In the genomic region with DNA sequence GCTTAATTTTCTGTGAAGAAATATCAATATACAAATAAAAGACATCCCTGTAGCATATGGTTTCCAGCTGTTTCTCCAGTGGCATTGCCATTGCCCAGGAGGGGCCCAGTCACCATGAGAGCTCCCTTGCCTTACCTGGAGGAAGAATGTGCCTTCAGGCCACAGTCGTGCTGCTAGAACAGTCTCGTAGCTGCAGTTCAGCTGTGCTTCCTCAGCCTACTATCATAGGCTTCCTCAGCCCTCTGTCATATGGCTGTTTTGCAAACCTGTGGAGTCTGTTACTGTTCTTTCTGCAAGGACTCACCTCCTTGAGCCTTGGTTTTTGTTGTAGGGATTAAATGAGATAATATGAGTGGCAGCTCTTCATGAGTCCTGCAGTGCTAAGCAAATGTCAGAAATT, we compare ENCODE assay signal across 19 cellular contexts.
DNase-seq lines count a peak whose midpoint lies in the region; ATAC-seq and TF ChIP-seq lines count a peak whose summit lies in the region.
"Had no signal": no experiment of that assay in that cellular context is flagged by ENCODE, and none has a peak within 500 bp of the region (broad histone marks: within the 10 kb centered on the region; RNA-seq: fewer than 3 reads in every experiment).

No MANE protein-coding gene starts in this region.

- H3K36me3 ChIP-seq in A673 (ENCODE audit: insufficient read depth, low read length, poor library complexity, severe bottlenecking), result peaks cover 6% of the 10 kb centered on the region
- peaks cover 23% of the 10 kb centered on the region for H3K36me3 ChIP-seq in PC-3 (ENCODE audit: low read depth, low read length)
- H3K36me3 ChIP-seq in tibial artery, result peaks cover 17 to 34% (median 32%) of the 10 kb centered on the region in 3 donors

- H3K4me1 ChIP-seq in A673 (ENCODE audit: insufficient read depth, low read length, poor library complexity, severe bottlenecking) (no peaks in the 10 kb centered on the region), PC-3 (ENCODE audit: insufficient read depth, low read length) (peaks cover 23% of the 10 kb centered on the region), foreskin keratinocyte (peaks cover 5% of the 10 kb centered on the region), tibial artery (peaks cover 0 to 89% (median 62%) of the 10 kb centered on the region in 4 donors), right cardiac atrium (ENCODE audit: control insufficient read depth, insufficient read depth, low read length) (no peaks in the 10 kb centered on the region)
- H3K4me1 ChIP-seq: A549 had no signal

- DNase-seq in A673 (ENCODE audit: low spot score) (no peak), PC-3 (peak; percentile 12), foreskin keratinocyte (peak in 1 of 2 donors; percentile 41), tibial artery (no peak), NCI-H524 (lab: John Stamatoyannopoulos, UW) (no peak), right cardiac atrium (no peak), NCI-H1930 (lab: John Stamatoyannopoulos, UW) (no peak)
- DNase-seq: 8988T; C1 segment of cervical spinal cord; Calu3; CD4-positive, alpha-beta memory T cell; COR-L47; DMS53; DMS79 treated with DMSO at 0.1 percent for 48 hours; GF-D8; GOT3; HFFc6 had no signal

- no peak overlapping the region for H3K4me3 ChIP-seq in A673 (ENCODE audit: low read depth, low read length, poor library complexity, severe bottlenecking)
- no peak overlapping the region for H3K4me3 ChIP-seq in PC-3 (ENCODE audit: low read length)
- H3K4me3 ChIP-seq in tibial artery, result no peak overlapping the region
- H3K4me3 ChIP-seq in right cardiac atrium (ENCODE audit: low read length), result no peak overlapping the region
- H3K4me3 ChIP-seq: A549, HAP-1 had no signal

- no peaks in the 10 kb centered on the region for H3F3A ChIP-seq in PC-3 (ENCODE audit: low read length, unreplicated experiment)

- no peaks in the 10 kb centered on the region for H3K9me2 ChIP-seq in PC-3 (replicated peaks; ENCODE audit: low read length)

- BruUV-seq in A673 (replicated peaks; lab: Mats Ljungman, UMichigan), result TSS peak; percentile 20
- BruUV-seq in PC-3 (replicated peaks; lab: Mats Ljungman, UMichigan), result no TSS peak

- ATAC-seq in PC-3, result no peak
- peak; percentile 62 for ATAC-seq in foreskin keratinocyte
- ATAC-seq in right cardiac atrium, result no peak
- ATAC-seq: A549 had no signal

- TF ChIP-seq CTCF in A673 (conservative IDR thresholded peaks at IDR 0.05; ENCODE audit: low read depth, low read length) (no peak), PC-3 (conservative IDR thresholded peaks at IDR 0.05; ENCODE audit: low read depth, low read length) (no peak), foreskin keratinocyte (conservative IDR thresholded peaks at IDR 0.05) (no peak), tibial artery (IDR thresholded peaks at IDR 0.05) (no peak)

- intact Hi-C loops in A673 (cut with micrococcal nuclease; ENCODE audit: unreplicated experiment) (no loop called here), PC-3 (cut with micrococcal nuclease) (no loop called here), tibial artery (cut with DNase I; ENCODE audit: low total_unique reads) (no loop called here), right cardiac atrium (cut with DNase I) (no loop called here)

- H3K27me3 ChIP-seq in A673 (replicated peaks; ENCODE audit: insufficient read depth, low read depth, low read length, poor library complexity) (no peaks in the 10 kb centered on the region), PC-3 (ENCODE audit: low read length) (no peaks in the 10 kb centered on the region), foreskin keratinocyte (no peaks in the 10 kb centered on the region), tibial artery (no peaks in the 10 kb centered on the region), right cardiac atrium (ENCODE audit: control insufficient read depth, insufficient read depth) (no peaks in the 10 kb centered on the region)

- 99% methylated on average over 2 of the region's 2 CpGs for WGBS in right cardiac atrium

- POLR2A ChIA-PET in A673 (lab: Charles Lee; ENCODE audit: low non-redundant PET), result no interaction called here
- POLR2A ChIA-PET in PC-3 (lab: Charles Lee; ENCODE audit: unreplicated experiment), result no interaction called here

- no peak overlapping the region for H2AFZ ChIP-seq in PC-3 (ENCODE audit: low read length)

- H4K20me1 ChIP-seq in PC-3 (ENCODE audit: low read length), result no peaks in the 10 kb centered on the region

- H3K9me3 ChIP-seq in A673 (ENCODE audit: low read depth, low read length, poor library complexity, severe bottlenecking), result no peaks in the 10 kb centered on the region
- no peaks in the 10 kb centered on the region for H3K9me3 ChIP-seq in PC-3 (ENCODE audit: low read length)
- no peaks in the 10 kb centered on the region for H3K9me3 ChIP-seq in tibial artery
- no peaks in the 10 kb centered on the region for H3K9me3 ChIP-seq in right cardiac atrium (ENCODE audit: control insufficient read depth, low read length)
- H3K9me3 ChIP-seq: A549, HAP-1 had no signal

- H3K4me2 ChIP-seq in PC-3 (ENCODE audit: low read length), result no peak overlapping the region
- H3K4me2 ChIP-seq: A549 had no signal

- H3K27ac ChIP-seq in A673 (ENCODE audit: low read depth, low read length, poor library complexity, severe bottlenecking), result no peak overlapping the region
- no peak overlapping the region for H3K27ac ChIP-seq in PC-3 (ENCODE audit: low read length)
- H3K27ac ChIP-seq in foreskin keratinocyte, result no peak overlapping the region
- H3K27ac ChIP-seq in tibial artery, result peak overlapping the region; percentile 81 to 82
- H3K27ac ChIP-seq in right cardiac atrium (ENCODE audit: low read length), result no peak overlapping the region
- H3K27ac ChIP-seq: A549 had no signal

- H3K9ac ChIP-seq in PC-3 (ENCODE audit: low read length), result no peak overlapping the region

- CTCF ChIA-PET in A673 (lab: Charles Lee) (no interaction called here), PC-3 (lab: Charles Lee) (no interaction called here)

- 0 out of 2 replicates have a peak, but pooled peaks cover 27% of the 10 kb centered on the region for H3K79me2 ChIP-seq in PC-3 (ENCODE audit: low read length)

Comparison
In these comparisons a context has a peak if more than half of its experiments do, and no peak if none do; other contexts are left out.
1. H3K27ac ChIP-seq: peak in tibial artery (2 of 2); none in A673 (single experiment), PC-3 (single experiment), foreskin keratinocyte (single experiment) and right cardiac atrium (single experiment).